Comparison of ENCODE assay signal across 28 cellular contexts in the genomic region with DNA sequence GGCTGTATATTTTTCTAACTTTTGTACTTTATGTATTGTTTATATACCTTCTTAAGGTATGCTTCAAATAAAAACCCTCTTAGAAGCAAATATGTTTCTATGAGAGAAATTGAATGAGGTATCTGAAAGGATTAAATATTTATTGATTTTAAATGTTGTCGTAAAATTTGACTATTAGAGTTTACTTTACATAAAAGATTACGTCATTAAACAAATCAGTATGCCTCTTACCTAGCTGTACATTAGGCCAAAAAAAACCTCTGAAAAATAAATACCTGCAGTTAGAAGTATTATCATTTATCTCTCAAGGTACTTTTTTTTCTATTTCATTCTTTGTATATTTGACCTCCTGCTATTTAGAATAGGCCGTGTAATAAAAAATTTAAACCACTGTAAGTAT.
"Had no signal": no experiment of that assay in that cellular context is flagged by ENCODE, and none has a peak within 500 bp of the region (broad histone marks: within the 10 kb centered on the region; RNA-seq: fewer than 3 reads in every experiment).

No MANE protein-coding gene starts in this region.

- H3K4me3 ChIP-seq: neural progenitor cell, ovary, psoas muscle, skin epidermis, smooth muscle cell, spleen, suprapubic skin, testis, tibial artery, transverse colon, upper lobe of right lung, uterus had no signal

- H3K27ac ChIP-seq: neural progenitor cell, ovary, parathyroid adenoma, psoas muscle, spleen, suprapubic skin, testis, tibial artery, transverse colon, upper lobe of right lung, uterus had no signal

- DNase-seq: natural killer cell; occipital lobe; ovary; posterior cingulate gyrus; psoas muscle; spleen; stimulated activated CD4-positive, alpha-beta T cell treated with anti-CD3 and anti-CD28 coated beads, Interleukin-12 subunit alpha, Interleukin-12 subunit beta, amount 100 ng/mL, for 4 hours; stimulated activated CD4-positive, alpha-beta T cell treated with anti-CD3 and anti-CD28 coated beads, Interleukin-1b, Interleukin-23, amount 100 ng/mL, for 48 hours; stimulated activated CD4-positive, alpha-beta T cell treated with anti-CD3 and anti-CD28 coated beads, Interleukin-4, amount 100 ng/mL, for 1 hour; stimulated activated CD4-positive, alpha-beta T cell treated with anti-CD3 and anti-CD28 coated beads, Interleukin-4, amount 100 ng/mL, for 4 hours; stimulated activated CD8-positive, alpha-beta memory T cell treated with anti-CD3 and anti-CD28 coated beads, Interleukin-4, amount 100 ng/mL, for 48 hours; stimulated activated naive CD4-positive, alpha-beta T cell; stimulated activated naive CD8-positive, alpha-beta T cell treated with anti-CD3 and anti-CD28 coated beads, Interleukin-15, amount 100 ng/mL, for 72 hours; stimulated activated naive CD8-positive, alpha-beta T cell treated with anti-CD3 and anti-CD28 coated beads, Interleukin-15, Interleukin-2, amounts not matched to agents 100 U/mL and 50 U/mL, for 24 hours; substantia nigra; testis; tibial artery; transverse colon; upper lobe of right lung; uterus had no signal

- H3K36me3 ChIP-seq: neural progenitor cell, ovary, spleen, suprapubic skin, tibial artery, transverse colon, upper lobe of right lung, uterus had no signal

- H3K9me3 ChIP-seq: ovary, psoas muscle, spleen, suprapubic skin, testis, tibial artery, transverse colon, upper lobe of right lung, uterus had no signal

- ATAC-seq: natural killer cell; psoas muscle; right cardiac atrium; sciatic nerve; stimulated activated memory B cell treated with anti-CD40 and anti-IgM and Interleukin-4, amounts not matched to agents 10 μg/mL and 1 μg/mL and 100 μg/mL, for 72 hours; stimulated activated naive CD8-positive, alpha-beta T cell treated with anti-CD3 and anti-CD28 coated beads, Interleukin-15, amount 100 ng/mL, for 72 hours; stimulated activated naive CD8-positive, alpha-beta T cell treated with anti-CD3 and anti-CD28 coated beads, Interleukin-15, Interleukin-2, amounts not matched to agents 100 U/mL and 50 U/mL, for 24 hours; upper lobe of right lung had no signal

- H3K4me1 ChIP-seq: neural progenitor cell, parathyroid adenoma, psoas muscle, spleen, suprapubic skin, testis, tibial artery, transverse colon, upper lobe of right lung, uterus had no signal
